Comparison of ENCODE assay signal across 8 cellular contexts in genomic region chr6:89145461-89145961, GRCh38. TPM values are rescaled to one million over a fixed set of nuclear protein-coding genes. Genes with fewer than 3 reads are reported as not detected.
A peak's percentile ranks its signal among the peaks of the same experiment; 100 is the strongest.
DNase-seq lines count a peak whose midpoint lies in the region; ATAC-seq, FAIRE-seq and TF ChIP-seq lines count a peak whose summit lies in the region.

No MANE protein-coding gene starts in this region.

- intact Hi-C loops in vagina (cut with DNase I) = no loop called here

- TF ChIP-seq CTCF in SU-DHL-6 (IDR thresholded peaks at IDR 0.05; ENCODE audit: insufficient read depth, low read length, poor library complexity, severe bottlenecking) (no peak), endodermal cell (conservative IDR thresholded peaks at IDR 0.05) (no peak), vagina (IDR thresholded peaks at IDR 0.05) (no peak)

- peak overlapping the region; percentile 93 for H3K27ac ChIP-seq in SU-DHL-6 (ENCODE audit: low read depth, low read length)
- no peak overlapping the region for H3K27ac ChIP-seq in endodermal cell (ENCODE audit: low read depth, low read length)
- peak overlapping the region; percentile 89 for H3K27ac ChIP-seq in muscle layer of duodenum (ENCODE audit: low read length)
- H3K27ac ChIP-seq in vagina = peak overlapping the region; percentile 86

- peak; percentile 75 to 80 for ATAC-seq in activated CD4-positive, CD25-positive, alpha-beta regulatory T cell treated with anti-CD3 and anti-CD28 coated beads, Interleukin-2, amount 50 U/mL, for 24 hours
- ATAC-seq in GM21515 (IDR thresholded peaks at IDR 0.05; ENCODE audit: unreplicated experiment) = peak; percentile 55

- TF ChIP-seq POLR2A in vagina (IDR thresholded peaks at IDR 0.05) = no peak

- no peaks in the 10 kb centered on the region for H3K36me3 Mint-ChIP-seq in endodermal cell (ENCODE audit: low read depth)

- H3K4me1 ChIP-seq in endodermal cell (ENCODE audit: control insufficient read depth, insufficient read depth, low read length) = no peaks in the 10 kb centered on the region
- H3K4me1 ChIP-seq in muscle layer of duodenum (ENCODE audit: control insufficient read depth in 1 of 2, insufficient read depth in 2 of 2, low read length in 2 of 2) = no peaks in the 10 kb centered on the region
- H3K4me1 ChIP-seq in vagina = peaks cover 34% of the 10 kb centered on the region

- H3K36me3 ChIP-seq in SU-DHL-6 (ENCODE audit: low read length) = peaks cover 14% of the 10 kb centered on the region; the same call in 1 of the 2 replicates
- no peaks in the 10 kb centered on the region for H3K36me3 ChIP-seq in endodermal cell (ENCODE audit: control insufficient read depth, insufficient read depth, low read length)
- H3K36me3 ChIP-seq in muscle layer of duodenum (ENCODE audit: control insufficient read depth in 1 of 2, insufficient read depth in 2 of 2, low read length in 2 of 2) = no peaks in the 10 kb centered on the region
- H3K36me3 ChIP-seq in vagina = no peaks in the 10 kb centered on the region

- WGBS in endodermal cell (ENCODE audit: insufficient coverage in 1 of 2, insufficient read length in 1 of 2), 2 experiments = 19 to 37% methylated on average over 12 to 16 of the region's 16 CpGs

- peaks cover 42% of the 10 kb centered on the region for H3K79me2 ChIP-seq in SU-DHL-6 (ENCODE audit: insufficient read depth, low read length)

- H3K9me3 ChIP-seq in SU-DHL-6 (ENCODE audit: insufficient read depth, low read length) = no peaks in the 10 kb centered on the region
- no peaks in the 10 kb centered on the region for H3K9me3 ChIP-seq in endodermal cell (ENCODE audit: control insufficient read depth, low read length)
- H3K9me3 ChIP-seq in muscle layer of duodenum (ENCODE audit: control insufficient read depth in 1 of 2, low read length in 2 of 2) = no peaks in the 10 kb centered on the region
- no peaks in the 10 kb centered on the region for H3K9me3 ChIP-seq in vagina

- H3K9ac ChIP-seq in SU-DHL-6 (ENCODE audit: low read length) (peak overlapping the region; percentile 88), endodermal cell (ENCODE audit: extremely low read depth, low read length, poor library complexity, severe bottlenecking) (no peak overlapping the region)

- no peaks in the 10 kb centered on the region for H3K4me1 Mint-ChIP-seq in endodermal cell

- DNase-seq in activated CD4-positive, CD25-positive, alpha-beta regulatory T cell (lab: John Stamatoyannopoulos, UW) = no peak
- peak; percentile 19 for DNase-seq in HTR-8/SVneo (ENCODE audit: insufficient read length, low spot score)
- DNase-seq in endodermal cell = no peak
- no peak for DNase-seq in vagina (ENCODE audit: extremely low spot score in 2 of 2)

- peak overlapping the region; percentile 99 for H3K4me2 ChIP-seq in SU-DHL-6 (ENCODE audit: low read depth, low read length, poor library complexity, severe bottlenecking)

- FAIRE-seq in HTR-8/SVneo (lab: Jason Lieb, UNC) = no peak

- no peaks in the 10 kb centered on the region for H4K20me1 ChIP-seq in SU-DHL-6 (ENCODE audit: low read depth, low read length)

- H3K27me3 Mint-ChIP-seq in endodermal cell (ENCODE audit: insufficient read depth) = peaks cover 80% of the 10 kb centered on the region

- H3F3A ChIP-seq in SU-DHL-6 (ENCODE audit: insufficient read depth) = peaks cover 18% of the 10 kb centered on the region

- H3K9me3 Mint-ChIP-seq in endodermal cell = peaks cover 2% of the 10 kb centered on the region

- peak overlapping the region; percentile 49 for H3K4me3 Mint-ChIP-seq in endodermal cell

- no peaks in the 10 kb centered on the region for H3K9me2 ChIP-seq in SU-DHL-6 (replicated peaks; ENCODE audit: insufficient read depth, low read length)

- H3K27ac Mint-ChIP-seq in endodermal cell = no peak overlapping the region

- H3K27me3 ChIP-seq in SU-DHL-6 (ENCODE audit: low read length) = no peaks in the 10 kb centered on the region
- H3K27me3 ChIP-seq in endodermal cell (ENCODE audit: control insufficient read depth, insufficient read depth, low read length, poor library complexity, severe bottlenecking) = peaks cover 43% of the 10 kb centered on the region
- H3K27me3 ChIP-seq in muscle layer of duodenum (ENCODE audit: low read depth, low read length) = no peaks in the 10 kb centered on the region
- no peaks in the 10 kb centered on the region for H3K27me3 ChIP-seq in vagina

- peak overlapping the region; percentile 98 for H2AFZ ChIP-seq in SU-DHL-6 (ENCODE audit: low read depth, low read length, severe bottlenecking)

- peak overlapping the region; percentile 78 for H3K4me3 ChIP-seq in SU-DHL-6 (ENCODE audit: insufficient read depth, low read length, poor library complexity, severe bottlenecking)
- H3K4me3 ChIP-seq in endodermal cell (ENCODE audit: low read length) = peak overlapping the region; percentile 78
- H3K4me3 ChIP-seq in muscle layer of duodenum (ENCODE audit: low read depth in 1 of 2, low read length in 2 of 2) = peak overlapping the region; percentile 67 to 82
- peak overlapping the region; percentile 73 to 98 for H3K4me3 ChIP-seq in vagina

RNA-seq across cellular contexts. Expression of gene PM20D2, which starts 0.3 kb away (rescaled TPM):
- total RNA-seq in endodermal cell = 1 to 10 TPM; 5.1 to 8.5 TPM
- polyA plus RNA-seq in endodermal cell (2013, experiment 1 of 2) = 6.7 TPM
- 7.2 TPM for polyA plus RNA-seq in endodermal cell (2013, experiment 2 of 2)
- 14.0 TPM for total RNA-seq in vagina

RNA-seq across cellular contexts. Expression of gene SRSF12, which starts 27.6 kb away (rescaled TPM):
- total RNA-seq in endodermal cell = 10 to 100 TPM in 1 of 2 donors, 1 to 10 TPM in 1; 9.2 to 17.8 TPM
- 16.4 TPM for polyA plus RNA-seq in endodermal cell (2013, experiment 1 of 2)
- 16.3 TPM for polyA plus RNA-seq in endodermal cell (2013, experiment 2 of 2)
- total RNA-seq in vagina = 0.25 TPM
